ENCODE assay signal across 19 cellular contexts in genomic region chr9:105311317-105311716, GRCh38.
"Had no signal": no experiment of that assay in that cellular context is flagged by ENCODE, and none has a peak within 500 bp of the region (broad histone marks: within the 10 kb centered on the region; RNA-seq: fewer than 3 reads in every experiment).

No MANE protein-coding gene starts in this region.

- H3K9me3 Mint-ChIP-seq: activated naive CD4-positive, alpha-beta T cell treated with anti-CD3 and anti-CD28 coated beads, Interleukin-2, amount 50 U/mL, for 72 hours; activated T-cell treated with anti-CD3 and anti-CD28 coated beads, Interleukin-2, amount 50 U/mL, for 72 hours; endodermal cell; naive B cell; neural crest cell had no signal

- H3K27ac Mint-ChIP-seq: activated naive CD4-positive, alpha-beta T cell treated with anti-CD3 and anti-CD28 coated beads, Interleukin-2, amount 50 U/mL, for 72 hours; activated T-cell treated with anti-CD3 and anti-CD28 coated beads, Interleukin-2, amount 50 U/mL, for 72 hours; endodermal cell; progenitor cell of endocrine pancreas had no signal

- FAIRE-seq: TTC549 had no signal

- H3K4me3 Mint-ChIP-seq: activated T-cell treated with anti-CD3 and anti-CD28 coated beads, Interleukin-2, amount 50 U/mL, for 72 hours; endodermal cell; naive B cell; neural crest cell had no signal

- ATAC-seq: activated naive CD4-positive, alpha-beta T cell treated with anti-CD3 and anti-CD28 coated beads, Interleukin-2, amount 50 U/mL, for 72 hours; activated T-cell treated with anti-CD3 and anti-CD28 coated beads, Interleukin-2, amount 50 U/mL, for 72 hours; foreskin keratinocyte had no signal

- DNase-seq: activated CD4-positive, alpha-beta T cell treated with anti-CD3 and anti-CD28 coated beads, Interleukin-2, amount 50 U/mL, for 4 hours; activated gamma-delta T cell; activated T-cell treated with anti-CD3 and anti-CD28 coated beads, Interleukin-2, amount 50 U/mL, for 72 hours; adrenal gland; endodermal cell; foreskin keratinocyte; hypothalamus; islet precursor cell; left ventricle myocardium inferior; mammary epithelial cell; naive B cell; stimulated activated CD4-positive, alpha-beta T cell treated with anti-CD3 and anti-CD28 coated beads, Interleukin-2, amount 100 ng/mL, for 48 hours; SW 1271 had no signal

- H3K27me3 ChIP-seq: adrenal gland, foreskin keratinocyte, right atrium auricular region had no signal

- H3K27me3 Mint-ChIP-seq: naive B cell, progenitor cell of endocrine pancreas had no signal

- H3K27ac ChIP-seq: adrenal gland, epithelial cell of prostate, foreskin keratinocyte, left ventricle myocardium inferior, right atrium auricular region had no signal
